Comparison of ENCODE assay signal across 12 cellular contexts in genomic region chr22:48045369-48045768, GRCh38.
DNase-seq lines count a peak whose midpoint lies in the region; ATAC-seq, FAIRE-seq and TF ChIP-seq lines count a peak whose summit lies in the region.
"Had no signal": no experiment of that assay in that cellular context is flagged by ENCODE, and none has a peak within 500 bp of the region (broad histone marks: within the 10 kb centered on the region; RNA-seq: fewer than 3 reads in every experiment).

No MANE protein-coding gene starts in this region.

- H3K27me3 Mint-ChIP-seq in immature natural killer cell (ENCODE audit: low read depth in 3 of 3) = peaks cover 3 to 13% (median 12%) of the 10 kb centered on the region in 3 donors

- no peaks in the 10 kb centered on the region for H3K4me1 ChIP-seq in testis

- H3K4me3 Mint-ChIP-seq in immature natural killer cell = peak overlapping the region in 2 of 5 donors; percentile 8 to 9
- H3K4me3 Mint-ChIP-seq: activated CD4-positive, alpha-beta memory T cell treated with anti-CD3 and anti-CD28 coated beads, Interleukin-2, amount 10 ng/mL, durations not matched to agents 7 days and 5 days had no signal

- peak; percentile 82 for FAIRE-seq in GM18507 (lab: Jason Lieb, UNC)
- no peak for FAIRE-seq in H54 (lab: Jason Lieb, UNC)

- H3K27ac Mint-ChIP-seq in immature natural killer cell = no peak overlapping the region
- H3K27ac Mint-ChIP-seq: activated CD4-positive, alpha-beta memory T cell treated with anti-CD3 and anti-CD28 coated beads, Interleukin-2, amount 10 ng/mL, durations not matched to agents 7 days and 5 days had no signal

- peak; percentile 58 for DNase-seq in GM18507 (ENCODE audit: extremely low spot score, insufficient read length, low read depth)
- peak; percentile 13 to 31 (median 17) for DNase-seq in immature natural killer cell
- DNase-seq in testis = no peak
- no peak for DNase-seq in activated CD4-positive, alpha-beta T cell treated with anti-CD3 and anti-CD28 coated beads for 4 hours
- DNase-seq in sciatic nerve (ENCODE audit: low spot score) = no peak
- DNase-seq in H54 (ENCODE audit: insufficient read length, low spot score) = no peak
- DNase-seq: activated CD4-positive, alpha-beta memory T cell treated with anti-CD3 and anti-CD28 coated beads, Interleukin-2, amount 10 ng/mL, durations not matched to agents 7 days and 5 days; C1 segment of cervical spinal cord; posterior cingulate gyrus; SW 1271 had no signal

- TF ChIP-seq CTCF in testis (IDR thresholded peaks at IDR 0.05) = no peak

- no peaks in the 10 kb centered on the region for H3K9me3 ChIP-seq in testis

- H3K4me1 Mint-ChIP-seq in immature natural killer cell = peaks cover 12 to 16% of the 10 kb centered on the region in 2 donors
- H3K4me1 Mint-ChIP-seq: activated CD4-positive, alpha-beta memory T cell treated with anti-CD3 and anti-CD28 coated beads, Interleukin-2, amount 10 ng/mL, durations not matched to agents 7 days and 5 days had no signal

- TF ChIP-seq POLR2A in testis (IDR thresholded peaks at IDR 0.05) = no peak
- TF ChIP-seq POLR2A in H54 (IDR thresholded peaks at IDR 0.05; ENCODE audit: low read depth, low read length) = no peak

- H3K36me3 ChIP-seq in testis (ENCODE audit: low read depth, missing control alignments) = no peaks in the 10 kb centered on the region

- H3K36me3 Mint-ChIP-seq in immature natural killer cell = no peaks in the 10 kb centered on the region

- WGBS in testis, 2 donors = 84 to 94% methylated on average over 3 to 4 of the region's 4 CpGs

- H3K27me3 ChIP-seq in testis = no peaks in the 10 kb centered on the region

- no peaks in the 10 kb centered on the region for H3K9me3 Mint-ChIP-seq in immature natural killer cell
- H3K9me3 Mint-ChIP-seq: activated CD4-positive, alpha-beta memory T cell treated with anti-CD3 and anti-CD28 coated beads, Interleukin-2, amount 10 ng/mL, durations not matched to agents 7 days and 5 days had no signal

- no peak overlapping the region for H3K4me3 ChIP-seq in testis

- H3K27ac ChIP-seq in testis = no peak overlapping the region

- peak; percentile 82 for ATAC-seq in GM21423 (IDR thresholded peaks at IDR 0.05; ENCODE audit: unreplicated experiment)
- ATAC-seq in HG03066 (IDR thresholded peaks at IDR 0.05; ENCODE audit: low read depth, unreplicated experiment) = peak; percentile 86
- no peak for ATAC-seq in sciatic nerve

- intact Hi-C loops in testis (cut with DNase I; ENCODE audit: low total_unique reads) (no loop called here), sciatic nerve (cut with DNase I) (no loop called here)

Comparison
In these comparisons a context has a peak if more than half of its experiments do, and no peak if none do; other contexts are left out.
1. DNase-seq: peak in GM18507 (single experiment) and immature natural killer cell (3 of 3); none in testis (single experiment), activated CD4-positive, alpha-beta T cell treated with anti-CD3 and anti-CD28 coated beads for 4 hours (0 of 2), sciatic nerve (single experiment) and H54 (single experiment).